22 cellular contexts compared by ENCODE assay signal in the genomic region with DNA sequence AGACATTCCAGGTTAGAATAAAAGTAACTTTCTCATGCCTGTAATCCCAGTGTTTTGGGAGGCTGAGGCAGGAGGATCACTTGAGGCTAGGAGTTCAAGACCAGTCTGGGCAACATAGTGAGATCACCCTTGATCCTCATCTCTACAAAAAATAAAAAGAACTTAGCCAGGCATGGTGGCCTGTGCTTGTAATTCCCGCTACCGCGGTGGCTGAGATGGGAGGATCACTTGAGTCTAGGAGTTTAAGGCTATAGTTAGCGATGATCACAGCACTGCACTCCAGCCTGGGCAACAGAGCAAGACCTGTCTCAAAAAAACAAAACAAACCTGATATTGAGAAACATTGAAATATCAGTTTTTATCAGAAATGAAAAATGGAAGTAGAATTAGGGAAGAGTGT.
"Had no signal": no experiment of that assay in that cellular context is flagged by ENCODE, and none has a peak within 500 bp of the region (broad histone marks: within the 10 kb centered on the region; RNA-seq: fewer than 3 reads in every experiment).

No MANE protein-coding gene starts in this region.

- H3K27ac ChIP-seq: PC-9 had no signal

- FAIRE-seq: TTC549 had no signal

- H2AFZ ChIP-seq: PC-9 had no signal

- H3K4me3 ChIP-seq: PC-9 had no signal

- H3K36me3 Mint-ChIP-seq: activated CD4-positive, alpha-beta memory T cell treated with anti-CD3 and anti-CD28 coated beads for 36 hours had no signal

- H3K27ac Mint-ChIP-seq: activated CD4-positive, alpha-beta memory T cell treated with anti-CD3 and anti-CD28 coated beads for 36 hours; activated CD4-positive, alpha-beta T cell treated with anti-CD3 and anti-CD28 coated beads, Interleukin-2, amount 10 ng/mL, durations not matched to agents 7 days and 5 days; activated naive CD4-positive, alpha-beta T cell treated with anti-CD3 and anti-CD28 coated beads for 36 hours; activated naive CD8-positive, alpha-beta T cell treated with anti-CD3 and anti-CD28 coated beads for 36 hours; activated T-helper 17 cell treated with anti-CD3 and anti-CD28 coated beads, Interleukin-2, amount 50 U/mL, for 72 hours; T-helper 1 cell treated with Interleukin-12 subunit alpha and Interleukin-12 subunit beta and Interleukin-4 antibody, amounts not matched to agents 30 μg/mL and 1 μg/mL, for 36 hours had no signal

- ATAC-seq: activated T-cell treated with anti-CD3 and anti-CD28 coated beads, Interleukin-2, amount 50 U/mL, for 4 hours; activated T-helper 17 cell treated with anti-CD3 and anti-CD28 coated beads, Interleukin-2, amount 50 U/mL, for 72 hours had no signal

- H3K9me3 Mint-ChIP-seq: activated CD4-positive, alpha-beta memory T cell treated with anti-CD3 and anti-CD28 coated beads for 36 hours; activated CD4-positive, alpha-beta T cell treated with anti-CD3 and anti-CD28 coated beads, Interleukin-2, amount 10 ng/mL, durations not matched to agents 7 days and 5 days; activated naive CD4-positive, alpha-beta T cell treated with anti-CD3 and anti-CD28 coated beads for 36 hours; activated naive CD8-positive, alpha-beta T cell treated with anti-CD3 and anti-CD28 coated beads for 36 hours; activated T-cell treated with anti-CD3 and anti-CD28 coated beads, Interleukin-2, amount 50 U/mL, for 4 hours; activated T-helper 17 cell treated with anti-CD3 and anti-CD28 coated beads, Interleukin-2, amount 50 U/mL, for 72 hours; T-helper 1 cell treated with Interleukin-12 subunit alpha and Interleukin-12 subunit beta and Interleukin-4 antibody, amounts not matched to agents 30 μg/mL and 1 μg/mL, for 36 hours had no signal

- H3K4me2 ChIP-seq: PC-9 had no signal

- H3K4me3 Mint-ChIP-seq: activated CD4-positive, alpha-beta memory T cell treated with anti-CD3 and anti-CD28 coated beads for 36 hours; activated CD4-positive, alpha-beta T cell treated with anti-CD3 and anti-CD28 coated beads, Interleukin-2, amount 10 ng/mL, durations not matched to agents 7 days and 5 days; activated naive CD4-positive, alpha-beta T cell treated with anti-CD3 and anti-CD28 coated beads for 36 hours; activated naive CD8-positive, alpha-beta T cell treated with anti-CD3 and anti-CD28 coated beads for 36 hours; activated T-cell treated with anti-CD3 and anti-CD28 coated beads, Interleukin-2, amount 50 U/mL, for 4 hours; activated T-helper 17 cell treated with anti-CD3 and anti-CD28 coated beads, Interleukin-2, amount 50 U/mL, for 72 hours; T-helper 1 cell treated with Interleukin-12 subunit alpha and Interleukin-12 subunit beta and Interleukin-4 antibody, amounts not matched to agents 30 μg/mL and 1 μg/mL, for 36 hours had no signal

- DNase-seq: activated CD4-positive, alpha-beta memory T cell treated with anti-CD3 and anti-CD28 coated beads for 36 hours; activated CD4-positive, alpha-beta T cell treated with anti-CD3 and anti-CD28 coated beads, Interleukin-2, amount 10 ng/mL, durations not matched to agents 7 days and 5 days; activated CD4-positive, CD25-positive, alpha-beta regulatory T cell; activated CD8-positive, alpha-beta memory T cell treated with anti-CD3 and anti-CD28 coated beads for 24 hours; activated gamma-delta T cell; activated naive CD4-positive, alpha-beta T cell treated with anti-CD3 and anti-CD28 coated beads for 36 hours; activated naive CD8-positive, alpha-beta T cell treated with anti-CD3 and anti-CD28 coated beads for 36 hours; activated T-cell treated with anti-CD3 and anti-CD28 coated beads, Interleukin-2, amount 50 U/mL, for 4 hours; Karpas-422; MM.1S; NCI-H1105 treated with DMSO at 0.1 percent for 48 hours; NCI-H1436 treated with DMSO at 0.1 percent for 48 hours; NCI-H187; NCI-H2081; NCI-H510A treated with DMSO at 0.1 percent for 48 hours; NCI-H69; PC-9; SHP77 treated with DMSO at 0.1 percent for 48 hours; T1000 had no signal
